In genomic region chr20:4116091-4116490, GRCh38 we compare ENCODE assay signal across 8 cellular contexts.
"Had no signal": no experiment of that assay in that cellular context is flagged by ENCODE, and none has a peak within 500 bp of the region (broad histone marks: within the 10 kb centered on the region; RNA-seq: fewer than 3 reads in every experiment).

No MANE protein-coding gene starts in this region.

- ATAC-seq: HepG2, K562 had no signal

- DNase-seq: IMR-90, KBM-7, KG1 had no signal

- FAIRE-seq: HepG2, HTR-8/SVneo, K562 had no signal

- H3K4me3 ChIP-seq: K562 had no signal

- H3K27ac ChIP-seq: HL-60, KMS-11 had no signal

- H3K4me2 ChIP-seq: KMS-11 had no signal
